Comparison of ENCODE assay signal across 25 cellular contexts in genomic region chr9:38010918-38011704, GRCh38. TPM values are rescaled to one million over a fixed set of nuclear protein-coding genes. Genes with fewer than 3 reads are reported as not detected.
DNase-seq lines count a peak whose midpoint lies in the region; ATAC-seq, FAIRE-seq and TF ChIP-seq lines count a peak whose summit lies in the region.
"Had no signal": no experiment of that assay in that cellular context is flagged by ENCODE, and none has a peak within 500 bp of the region (broad histone marks: within the 10 kb centered on the region; RNA-seq: fewer than 3 reads in every experiment).

No MANE protein-coding gene starts in this region.

- ATAC-seq in A549 (no peak), Panc1 (no peak), upper lobe of right lung (no peak)
- ATAC-seq: gastroesophageal sphincter, lower lobe of right lung had no signal

- BruUV-seq in Panc1 (replicated peaks; lab: Mats Ljungman, UMichigan) = no TSS peak

- H3K4me1 ChIP-seq in A549 = peaks cover 51% of the 10 kb centered on the region
- H3K4me1 ChIP-seq in Panc1 (ENCODE audit: control insufficient read depth, insufficient read depth, low read length) = peaks cover 52% of the 10 kb centered on the region
- H3K4me1 ChIP-seq in BE2C = peaks cover 8% of the 10 kb centered on the region
- H3K4me1 ChIP-seq in upper lobe of right lung = peaks cover 41% of the 10 kb centered on the region
- H3K4me1 ChIP-seq in suprapubic skin = peaks cover 36% of the 10 kb centered on the region

- POLR2A ChIA-PET in A549 (lab: Yijun Ruan, JAX) = interaction anchor here (0.6 kb wide), 1 partner anchor 19 kb away, joined by 3 read pairs; no protein-coding TSS in a partner anchor
- POLR2A ChIA-PET in Panc1 (lab: Charles Lee) = interaction anchor here (0.8 kb wide), 1 partner anchor 23 kb away, joined by 4 read pairs; no protein-coding TSS in a partner anchor

- intact Hi-C loops in Panc1 (cut with micrococcal nuclease; ENCODE audit: unreplicated experiment) = no loop called here
- intact Hi-C loops in upper lobe of right lung (cut with DNase I) = no loop called here

- in situ Hi-C loops in KBM-7 (cut with MboI; ENCODE audit: low pct_unique_long_range_greater_than_20kb, low sequenced_read_pairs) = no loop called here
- in situ Hi-C loops in Panc1 (cut with HindIII; ENCODE audit: low pct_unique_long_range_greater_than_20kb, low sequenced_read_pairs) = no loop called here

- CTCF ChIA-PET in A549 (lab: Yijun Ruan, JAX) = interaction anchor here (1.0 to 1.2 kb wide), 3 partner anchors 14 to 56 kb away, joined by 3 read pairs; no protein-coding TSS in a partner anchor
- CTCF ChIA-PET in Panc1 (lab: Charles Lee) = no interaction called here

- TF ChIP-seq CTCF in A549 (IDR thresholded peaks at IDR 0.05) (no peak), Panc1 (IDR thresholded peaks at IDR 0.05) (no peak), BE2C (IDR thresholded peaks at IDR 0.05; ENCODE audit: low read depth, low read length) (no peak), upper lobe of right lung (IDR thresholded peaks at IDR 0.05) (no peak), suprapubic skin (IDR thresholded peaks at IDR 0.05) (no peak)

- H3K4me3 ChIP-seq in A549 (no peak overlapping the region), Panc1 (ENCODE audit: low read depth in 2 of 2, low read length in 2 of 2) (no peak overlapping the region), BE2C (ENCODE audit: low read depth, low read length) (no peak overlapping the region), upper lobe of right lung (no peak overlapping the region), suprapubic skin (no peak overlapping the region)
- H3K4me3 ChIP-seq: BLaER1, esophagus muscularis mucosa, gastroesophageal sphincter, lower lobe of right lung, spleen had no signal

- no peak for TF ChIP-seq POLR2A in A549 (IDR thresholded peaks at IDR 0.05; ENCODE audit: low read length)
- no peak for TF ChIP-seq POLR2A in suprapubic skin (IDR thresholded peaks at IDR 0.05)

- H3K27me3 ChIP-seq in Panc1 (ENCODE audit: control insufficient read depth, insufficient read depth, low read length) (no peaks in the 10 kb centered on the region), BE2C (no peaks in the 10 kb centered on the region), upper lobe of right lung (no peaks in the 10 kb centered on the region), suprapubic skin (no peaks in the 10 kb centered on the region)
- H3K27me3 ChIP-seq: BLaER1, esophagus muscularis mucosa, gastroesophageal sphincter, spleen had no signal

- peaks cover 2% of the 10 kb centered on the region; the same call in 1 of the 2 replicates for H3K36me3 ChIP-seq in Panc1 (ENCODE audit: control insufficient read depth, insufficient read depth, low read length)
- H3K36me3 ChIP-seq in BE2C = peaks cover 9% of the 10 kb centered on the region; the same call in 1 of the 2 replicates
- peaks cover 6% of the 10 kb centered on the region for H3K36me3 ChIP-seq in upper lobe of right lung
- peaks cover 3% of the 10 kb centered on the region for H3K36me3 ChIP-seq in suprapubic skin
- H3K36me3 ChIP-seq: BLaER1 had no signal

- peak overlapping the region in 1 of 2 experiments; percentile 88; a peak in 3 of 6 replicates for H3K27ac ChIP-seq in A549
- H3K27ac ChIP-seq in Panc1 (ENCODE audit: low read length) = peak overlapping the region; percentile 75; the same call in 1 of the 2 replicates
- H3K27ac ChIP-seq in epithelial cell of prostate = peak overlapping the region; percentile 97
- H3K27ac ChIP-seq in upper lobe of right lung = no peak overlapping the region
- no peak overlapping the region for H3K27ac ChIP-seq in suprapubic skin
- H3K27ac ChIP-seq: BLaER1, esophagus muscularis mucosa, gastroesophageal sphincter, lower lobe of right lung, spleen had no signal

- FAIRE-seq in A549 (lab: Jason Lieb, UNC) = no peak
- FAIRE-seq: A204.1, D721Med, urothelium cell line had no signal

- no peak overlapping the region for H3K4me2 ChIP-seq in A549
- H3K4me2 ChIP-seq: BLaER1 had no signal

- H3K9me3 ChIP-seq in A549 (no peaks in the 10 kb centered on the region), Panc1 (ENCODE audit: control insufficient read depth, insufficient read depth, low read depth, low read length) (no peaks in the 10 kb centered on the region), BE2C (no peaks in the 10 kb centered on the region), upper lobe of right lung (no peaks in the 10 kb centered on the region), suprapubic skin (no peaks in the 10 kb centered on the region)
- H3K9me3 ChIP-seq: BLaER1, esophagus muscularis mucosa, gastroesophageal sphincter, lower lobe of right lung, spleen had no signal

- WGBS in A549 (ENCODE audit: missing lambda C conversion rate) = 77% methylated on average over 7 of the region's 7 CpGs
- 91% methylated on average over 4 of the region's 7 CpGs for WGBS in suprapubic skin

- no peak for TF ChIP-seq RAD21 in A549 (conservative IDR thresholded peaks at IDR 0.05 in 1 of 2, IDR thresholded peaks at IDR 0.05 in 1 of 2)

- TF ChIP-seq EP300 in A549 (IDR thresholded peaks at IDR 0.05) (no peak), suprapubic skin (IDR thresholded peaks at IDR 0.05) (no peak)

- no peak for DNase-seq in A549 (ENCODE audit: low read depth in 1 of 2, low spot score in 1 of 2)
- DNase-seq in KBM-7 = peak; percentile 24
- DNase-seq in Panc1 (ENCODE audit: low read depth, low spot score) = no peak
- no peak for DNase-seq in epithelial cell of prostate (ENCODE audit: low read depth, low spot score)
- DNase-seq in NCI-H1417 (lab: John Stamatoyannopoulos, UW) = no peak
- no peak for DNase-seq in BE2C
- DNase-seq in upper lobe of right lung = no peak
- DNase-seq in suprapubic skin (ENCODE audit: low spot score in 2 of 2) = no peak
- DNase-seq: activated CD4-positive, alpha-beta memory T cell treated with anti-CD3 and anti-CD28 coated beads for 36 hours; amygdala; central memory CD4-positive, alpha-beta T cell; islet precursor cell; KG1; lower lobe of right lung; NCI-H1092 treated with DMSO at 0.1 percent for 48 hours; NCI-H510A treated with DMSO at 0.1 percent for 48 hours; SIG-M5; spleen; stimulated activated CD4-positive, alpha-beta T cell treated with anti-CD3 and anti-CD28 coated beads, Interleukin-4, amount 100 ng/mL, for 24 hours had no signal

TF ChIP-seq in A549, 52 proteins besides CTCF, POLR2A, EP300 and RAD21:
- no peak for TF ChIP-seq FOSL2 (IDR thresholded peaks at IDR 0.05)
- TF ChIP-seq FOSL2 (CRISPR knock-in tag; IDR thresholded peaks at IDR 0.05) = no peak
- peak; percentile 49 for TF ChIP-seq MAFK (IDR thresholded peaks at IDR 0.05; ENCODE audit: partially characterized antibody)
- no peak for TF ChIP-seq HEYL (CRISPR knock-in tag; IDR thresholded peaks at IDR 0.05)
TF ChIP-seq in A549: peak in this region for 1.

RNA-seq across cellular contexts. Expression of gene SHB, which starts 57.9 kb away (rescaled TPM):
- polyA plus RNA-seq in A549 (2011; rRNA removed) (15.4 and 16.4 TPM in 2 replicates), A549 (2017; fragmentation: RNase III; extraction: RNeasy Plus Mini Kit Qiagen cat#74134 plus additional on column Dnase treatment) (21.6 to 22.4 TPM (median 22.0 TPM) in 3 replicates)
- polyA plus RNA-seq in A549 (2012; cell fraction: cytosol; rRNA removed) = 20.9 and 25.8 TPM in 2 replicates
- 18.9 and 20.7 TPM in 2 replicates for polyA plus RNA-seq in A549 (2012; cell fraction: nucleus; rRNA removed)
- polyA minus RNA-seq in A549 (2011; rRNA and poly(A)+ RNA removed) = 23.8 and 23.9 TPM in 2 replicates
- total RNA-seq in Panc1 (2021; ENCODE audit: unreplicated experiment) (59.9 TPM), upper lobe of right lung (33.4 TPM), suprapubic skin (10 to 100 TPM; 12.3 to 22.9 (median 16.3) TPM)
- polyA plus RNA-seq in Panc1 (2012; ENCODE audit: insufficient read length) = 63.1 TPM
- 9.1 TPM for polyA plus RNA-seq in BE2C (2012; ENCODE audit: insufficient read depth, insufficient read length, low read depth)

Comparison
In these comparisons a context has a peak if more than half of its experiments do, and no peak if none do; other contexts are left out.
1. H3K27ac ChIP-seq: peak in Panc1 (single experiment) and epithelial cell of prostate (single experiment); none in upper lobe of right lung (single experiment) and suprapubic skin (single experiment).